ENCODE assay signal across 9 cellular contexts in genomic region chr9:19378647-19379046, GRCh38. TPM values are rescaled to one million over a fixed set of nuclear protein-coding genes. Genes with fewer than 3 reads are reported as not detected.
DNase-seq lines count a peak whose midpoint lies in the region; ATAC-seq, FAIRE-seq and TF ChIP-seq lines count a peak whose summit lies in the region.
"Had no signal": no experiment of that assay in that cellular context is flagged by ENCODE, and none has a peak within 500 bp of the region (broad histone marks: within the 10 kb centered on the region; RNA-seq: fewer than 3 reads in every experiment).

No MANE protein-coding gene starts in this region.

- no peaks in the 10 kb centered on the region for H3K27me3 ChIP-seq in GM06990 (replicated peaks; ENCODE audit: control insufficient read depth, insufficient read depth, low read length)
- H3K27me3 ChIP-seq in OCI-LY3 (ENCODE audit: low read depth, low read length): no peaks in the 10 kb centered on the region
- no peaks in the 10 kb centered on the region for H3K27me3 ChIP-seq in H1 (replicated peaks in 1 of 4; ENCODE audit: control insufficient read depth in 3 of 4, extremely low read depth in 1 of 4, insufficient read depth in 3 of 4, low read length in 3 of 4)
- H3K27me3 ChIP-seq in ovary: no peaks in the 10 kb centered on the region
- H3K27me3 ChIP-seq in uterus: no peaks in the 10 kb centered on the region
- H3K27me3 ChIP-seq: right atrium auricular region had no signal

- H2BK15ac ChIP-seq in H1 (ENCODE audit: low read length): no peak overlapping the region

- H2BK120ac ChIP-seq in H1 (replicated peaks; ENCODE audit: low read depth, low read length): no peak overlapping the region

- no peak overlapping the region for H3K18ac ChIP-seq in H1 (ENCODE audit: extremely low read depth, low read length)

- no peak overlapping the region for H3K4ac ChIP-seq in H1 (replicated peaks; ENCODE audit: insufficient read length, low read depth, low read length)

- no peak overlapping the region for H2BK12ac ChIP-seq in H1 (ENCODE audit: low read depth, low read length)

- FAIRE-seq in H1 (lab: Jason Lieb, UNC): no peak

- no peak overlapping the region for H4K91ac ChIP-seq in H1 (replicated peaks; ENCODE audit: insufficient read length, low read length)

- H3K4me1 ChIP-seq in OCI-LY3 (ENCODE audit: low read length): peaks cover 31% of the 10 kb centered on the region
- H3K4me1 ChIP-seq in H1 (replicated peaks in 1 of 4; ENCODE audit: control insufficient read depth in 3 of 4, insufficient read depth in 4 of 4, low read length in 3 of 4): peaks cover 0 to 7% (median 2%) of the 10 kb centered on the region in 4 experiments; a peak in 2 of 7 replicates
- H3K4me1 ChIP-seq in ovary (ENCODE audit: insufficient read depth): no peaks in the 10 kb centered on the region
- H3K4me1 ChIP-seq in uterus: no peaks in the 10 kb centered on the region

- TF ChIP-seq EP300 in H1 (IDR thresholded peaks at IDR 0.05; ENCODE audit: borderline replicate concordance in 1 of 2, low read depth in 2 of 2, low read length in 2 of 2) (no peak), ovary (IDR thresholded peaks at IDR 0.05) (no peak)

- H3K56ac ChIP-seq in H1 (replicated peaks; ENCODE audit: insufficient read length, low read depth, low read length): no peak overlapping the region

- peak overlapping the region; percentile 76 for H3K27ac ChIP-seq in OCI-LY3 (ENCODE audit: low read length)
- H3K27ac ChIP-seq in H1 (ENCODE audit: low read depth, low read length): no peak overlapping the region
- peak overlapping the region in 1 of 2 donors; percentile 82 for H3K27ac ChIP-seq in ovary
- H3K27ac ChIP-seq in uterus: peak overlapping the region in 1 of 2 donors; percentile 95

- H4K8ac ChIP-seq in H1 (ENCODE audit: extremely low read depth, insufficient read depth, low read length): no peak overlapping the region

- H3K4me2 ChIP-seq in OCI-LY3 (ENCODE audit: low read length) (peak overlapping the region; percentile 93), H1 (ENCODE audit: insufficient read depth in 1 of 2, low read depth in 2 of 2, low read length in 2 of 2) (peak overlapping the region; percentile 75 to 78)

- H3K79me1 ChIP-seq in H1 (ENCODE audit: low read depth, low read length): no peaks in the 10 kb centered on the region

- H3K23ac ChIP-seq in H1 (ENCODE audit: insufficient read length): no peak overlapping the region

- no peak for ATAC-seq in GM18870 (IDR thresholded peaks at IDR 0.05; ENCODE audit: unreplicated experiment)

- H2BK20ac ChIP-seq in H1 (ENCODE audit: low read length): no peak overlapping the region

- H4K20me1 ChIP-seq in OCI-LY3 (ENCODE audit: insufficient read depth, low read length) (peaks cover 38% of the 10 kb centered on the region), H1 (replicated peaks in 1 of 2; ENCODE audit: control insufficient read depth in 1 of 2, insufficient read depth in 2 of 2, low read length in 2 of 2) (peaks cover 5 to 14% of the 10 kb centered on the region in 2 experiments)

- no peak for TF ChIP-seq CTCF in GM06990 (IDR thresholded peaks at IDR 0.05; ENCODE audit: insufficient read depth, low read length, poor library complexity, severe bottlenecking)
- TF ChIP-seq CTCF in OCI-LY3 (IDR thresholded peaks at IDR 0.05; ENCODE audit: low read depth, low read length): no peak
- TF ChIP-seq CTCF in H1 (IDR thresholded peaks at IDR 0.05; ENCODE audit: control extremely low read depth in 1 of 3, insufficient read depth in 1 of 3, low read depth in 1 of 3, low read length in 3 of 3): no peak
- TF ChIP-seq CTCF in ovary (IDR thresholded peaks at IDR 0.05): no peak
- TF ChIP-seq CTCF in uterus (IDR thresholded peaks at IDR 0.05): no peak

- no peak overlapping the region for H3K14ac ChIP-seq in H1 (ENCODE audit: insufficient read length)

- TF ChIP-seq POLR2A in H1 (IDR thresholded peaks at IDR 0.05; ENCODE audit: control extremely low read depth in 1 of 2, low read depth in 2 of 2, low read length in 2 of 2) (peak in 1 of 2 experiments; percentile 4; a peak in 1 of 3 replicates), ovary (IDR thresholded peaks at IDR 0.05) (no peak), uterus (IDR thresholded peaks at IDR 0.05) (no peak)

- no peak for TF ChIP-seq RAD21 in H1 (IDR thresholded peaks at IDR 0.05 in 1 of 2, conservative IDR thresholded peaks at IDR 0.05 in 1 of 2; ENCODE audit: low read depth in 2 of 2, low read length in 2 of 2)

- POLR2A ChIA-PET in H1 (lab: Charles Lee; ENCODE audit: partially characterized antibody): interaction anchor here (0.7 to 6.5 kb wide), 21 partner anchors 9 to 305 kb away, joined by 3 to 113 read pairs (median 15); partner anchors contain the start of genes ACER2 and DENND4C

- no peak overlapping the region for H4K5ac ChIP-seq in H1 (ENCODE audit: insufficient read length, low read depth, low read length)

- CTCF ChIA-PET in H1 (lab: Charles Lee; ENCODE audit: partially characterized antibody): no interaction called here

- H3K36me3 ChIP-seq in GM06990 (ENCODE audit: control insufficient read depth, insufficient read depth, low read length) (peaks cover 16% of the 10 kb centered on the region), OCI-LY3 (replicated peaks; ENCODE audit: low read depth, low read length) (peaks cover 58% of the 10 kb centered on the region), H1 (ENCODE audit: control insufficient read depth in 2 of 4, insufficient read depth in 4 of 4, low read length in 3 of 4) (peaks cover 22 to 60% (median 51%) of the 10 kb centered on the region in 4 experiments), ovary (no peaks in the 10 kb centered on the region), uterus (no peaks in the 10 kb centered on the region)

- peaks cover 9% of the 10 kb centered on the region for H3K23me2 ChIP-seq in H1 (ENCODE audit: low read depth, low read length)

- peaks cover 41% of the 10 kb centered on the region for H3K79me2 ChIP-seq in OCI-LY3 (ENCODE audit: low read length)
- peaks cover 7 to 39% of the 10 kb centered on the region in 2 experiments; a peak in 3 of 4 replicates for H3K79me2 ChIP-seq in H1 (ENCODE audit: control insufficient read depth in 1 of 2, insufficient read depth in 2 of 2, low read length in 2 of 2)

- intact Hi-C loops in ovary (cut with DNase I) (no loop called here), uterus (cut with DNase I; ENCODE audit: low total_unique reads) (no loop called here)

- H2BK5ac ChIP-seq in H1 (ENCODE audit: low read depth, low read length): no peak overlapping the region

- H2AFZ ChIP-seq in OCI-LY3 (ENCODE audit: low read depth, low read length) (no peak overlapping the region), H1 (ENCODE audit: low read length) (no peak overlapping the region)

- H3K9me3 ChIP-seq in OCI-LY3 (ENCODE audit: insufficient read depth, low read length): no peaks in the 10 kb centered on the region
- no peaks in the 10 kb centered on the region for H3K9me3 ChIP-seq in H1 (ENCODE audit: insufficient read depth in 2 of 2, low read depth in 1 of 2, low read length in 1 of 2)
- no peaks in the 10 kb centered on the region for H3K9me3 ChIP-seq in ovary
- no peaks in the 10 kb centered on the region for H3K9me3 ChIP-seq in uterus
- H3K9me3 ChIP-seq: right atrium auricular region had no signal

- WGBS in H1 (ENCODE audit: extremely low coverage in 1 of 2, insufficient coverage in 1 of 2, insufficient read length in 1 of 2, insufficient replicate concordance in 2 of 2, low coverage in 1 of 2, low lambda C conversion rate in 2 of 2, missing lambda C conversion rate in 1 of 2), 2 experiments: 69% methylated on average over 7 of the region's 7 CpGs; no CpG with 5 or more reads in 1 of the 2 experiments
- WGBS in ovary, 3 donors: 19 to 33% (median 23%) methylated on average over 7 of the region's 7 CpGs

- H2AK5ac ChIP-seq in H1 (ENCODE audit: low read depth, low read length): no peak overlapping the region

- DNase-seq in GM06990 (ENCODE audit: extremely low read depth, insufficient read length) (no peak), H1 (ENCODE audit: low read depth in 1 of 2, low spot score in 2 of 2) (no peak), ovary (no peak), inferior parietal cortex (ENCODE audit: extremely low spot score) (no peak), uterus (no peak), NCI-H1092 treated with DMSO at 0.1 percent for 48 hours (lab: John Stamatoyannopoulos, UW) (no peak)

- H3K4me3 ChIP-seq in GM06990 (replicated peaks; ENCODE audit: low read depth, low read length) (peak overlapping the region; percentile 97), OCI-LY3 (ENCODE audit: low read length) (peak overlapping the region; percentile 90), H1 (ENCODE audit: extremely low read depth in 1 of 4, insufficient read depth in 2 of 4, low read depth in 3 of 4, low read length in 4 of 4) (peak overlapping the region; percentile 75 to 99 (median 84)), ovary (peak overlapping the region; percentile 55), uterus (peak overlapping the region in 1 of 2 donors; percentile 74)

- peak overlapping the region; percentile 97 for H3K9ac ChIP-seq in OCI-LY3 (ENCODE audit: low read length)
- peak overlapping the region; percentile 34 to 97 (median 96); a peak in 6 of 7 replicates for H3K9ac ChIP-seq in H1 (replicated peaks in 1 of 4; ENCODE audit: extremely low read depth in 1 of 4, low read depth in 3 of 4, low read length in 3 of 4)

RNA-seq across cellular contexts. Expression of gene RPS6, which starts 1.4 kb away (rescaled TPM):
- total RNA-seq in H1 (2021; fragmentation: NEBNext Ultra II Directional; extraction: Animal tissue kit (Norgen Biotek cat#: 25700)): 2,913 and 2,954 TPM in 2 replicates
- polyA plus RNA-seq in H1 (2011; rRNA removed) (1,041 and 1,494 TPM in 2 replicates), ovary (1,000 to 10,000 TPM; 4,640 to 5,843 TPM)
- 2,375 TPM for polyA plus RNA-seq in H1 (2011; cell fraction: cytosol; rRNA removed)
- polyA plus RNA-seq in H1 (2011; cell fraction: nucleus; rRNA removed): 1,553 TPM
- polyA plus RNA-seq in H1 (2012, experiment 1 of 2): 2,528 to 2,958 TPM (median 2,677 TPM) in 4 replicates
- polyA plus RNA-seq in H1 (2012, experiment 2 of 2): 423 TPM
- 2,850 TPM for polyA plus RNA-seq in H1 (2013, experiment 1 of 2)
- 2,765 TPM for polyA plus RNA-seq in H1 (2013, experiment 2 of 2)
- polyA minus RNA-seq in H1 (2011; rRNA and poly(A)+ RNA removed): 1,030 and 1,238 TPM in 2 replicates
- polyA minus RNA-seq in H1 (2011; cell fraction: cytosol; rRNA and poly(A)+ RNA removed): 496 TPM
- polyA minus RNA-seq in H1 (2011; cell fraction: nucleus; rRNA and poly(A)+ RNA removed): 568 TPM
- total RNA-seq in ovary (1,000 to 10,000 TPM; 3,333 to 5,661 (median 4,392) TPM), uterus (1,000 to 10,000 TPM; 1,254 to 4,841 (median 2,523) TPM)

RNA-seq across cellular contexts. Expression of gene ACER2, which starts 30.2 kb away (rescaled TPM):
- total RNA-seq in H1 (2021; fragmentation: NEBNext Ultra II Directional; extraction: Animal tissue kit (Norgen Biotek cat#: 25700)): 8.8 and 9.9 TPM in 2 replicates
- polyA plus RNA-seq in H1 (2011; rRNA removed) (6.4 and 7.4 TPM in 2 replicates), ovary (1 to 10 TPM in 1 of 2 donors, under 1 TPM in 1; 0.80 to 2.0 TPM)
- polyA plus RNA-seq in H1 (2011; cell fraction: cytosol; rRNA removed): 6.6 TPM
- polyA plus RNA-seq in H1 (2011; cell fraction: nucleus; rRNA removed): 6.3 TPM
- 4.0 to 7.4 TPM (median 5.3 TPM) in 4 replicates for polyA plus RNA-seq in H1 (2012, experiment 1 of 2)
- 0.73 TPM for polyA plus RNA-seq in H1 (2012, experiment 2 of 2)
- polyA plus RNA-seq in H1 (2013, experiment 1 of 2): 9.0 TPM
- 9.5 TPM for polyA plus RNA-seq in H1 (2013, experiment 2 of 2)
- 38.6 and 44.2 TPM in 2 replicates for polyA minus RNA-seq in H1 (2011; rRNA and poly(A)+ RNA removed)
- polyA minus RNA-seq in H1 (2011; cell fraction: cytosol; rRNA and poly(A)+ RNA removed): 9.7 TPM
- polyA minus RNA-seq in H1 (2011; cell fraction: nucleus; rRNA and poly(A)+ RNA removed): 13.2 TPM
- total RNA-seq in ovary (1 to 10 TPM; 2.1 to 10.0 (median 3.3) TPM), uterus (10 to 100 TPM in 1 of 4 donors, 1 to 10 TPM in 3; 2.8 to 13.5 (median 6.9) TPM)
